ENCODE assay signal across 1 cellular context in the genomic region with DNA sequence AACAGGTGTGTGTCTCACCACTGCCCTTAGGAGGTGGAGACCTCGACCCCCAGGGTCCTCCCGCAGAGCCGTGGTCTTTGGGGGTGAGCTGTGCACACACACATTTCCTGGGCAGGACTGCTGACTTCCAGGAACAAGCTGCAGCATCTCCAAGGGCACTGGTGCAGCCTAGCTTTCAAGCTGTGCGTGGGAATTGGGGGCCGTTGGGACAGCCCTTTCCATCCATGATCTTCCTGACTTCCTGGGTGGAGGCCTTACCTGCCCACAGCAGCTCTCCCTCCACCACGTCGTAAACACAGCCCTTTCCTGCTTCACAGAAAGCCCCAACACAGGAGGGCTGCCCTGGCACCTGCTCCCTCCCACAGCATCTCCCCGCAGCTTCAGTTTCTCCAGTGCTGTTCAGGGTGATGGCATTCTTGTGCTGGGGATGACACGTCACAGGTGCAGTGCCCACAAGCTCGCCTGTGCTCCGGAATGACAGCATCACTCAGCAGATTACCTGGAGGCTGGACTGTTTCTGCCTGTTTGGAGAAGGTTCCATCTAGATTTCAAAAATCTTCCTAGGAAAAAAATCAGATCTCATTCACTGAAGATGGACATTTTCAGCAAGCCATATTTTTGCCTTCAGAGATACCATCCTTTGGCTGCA.
TF ChIP-seq lines count a peak whose summit lies in the region.

No MANE protein-coding gene starts in this region.

TF ChIP-seq in H1, 55 proteins besides CTCF, POLR2A, EP300 and RAD21 (continued from another document):
- TF ChIP-seq HDAC2 (IDR thresholded peaks at IDR 0.05; ENCODE audit: borderline replicate concordance in 1 of 2, low read depth in 2 of 2, low read length in 2 of 2) (no peak), KDM4A (IDR thresholded peaks at IDR 0.05; ENCODE audit: low read depth, low read length, severe bottlenecking) (no peak), EZH2 (IDR thresholded peaks at IDR 0.05; ENCODE audit: low read depth, low read length, severe bottlenecking) (no peak), GTF2F1 (IDR thresholded peaks at IDR 0.05; ENCODE audit: borderline replicate concordance, low read depth, low read length) (no peak), NRF1 (IDR thresholded peaks at IDR 0.05; ENCODE audit: low read depth, low read length) (no peak), FOSL1 (IDR thresholded peaks at IDR 0.05; ENCODE audit: insufficient read depth, low read depth, low read length) (no peak), TBP (IDR thresholded peaks at IDR 0.05; ENCODE audit: low read depth, low read length) (no peak), CHD2 (IDR thresholded peaks at IDR 0.05; ENCODE audit: low read length) (no peak), MAFK (IDR thresholded peaks at IDR 0.05; ENCODE audit: low read depth, low read length) (no peak), SP1 (IDR thresholded peaks at IDR 0.05; ENCODE audit: low read depth, low read length) (no peak), POU5F1 (IDR thresholded peaks at IDR 0.05; ENCODE audit: low read depth, low read length) (no peak), RXRA (IDR thresholded peaks at IDR 0.05; ENCODE audit: insufficient read depth, low read depth, low read length) (no peak), CHD1 (IDR thresholded peaks at IDR 0.05; ENCODE audit: low read depth, low read length) (no peak), CTBP2 (IDR thresholded peaks at IDR 0.05; ENCODE audit: borderline replicate concordance, insufficient read depth, insufficient read length, low read length) (no peak), CBX5 (IDR thresholded peaks at IDR 0.05; ENCODE audit: low read depth, low read length) (no peak), SAP30 (IDR thresholded peaks at IDR 0.05; ENCODE audit: insufficient read depth, insufficient replicate concordance, low read length) (no peak)
- TF ChIP-seq, protein P1, sequence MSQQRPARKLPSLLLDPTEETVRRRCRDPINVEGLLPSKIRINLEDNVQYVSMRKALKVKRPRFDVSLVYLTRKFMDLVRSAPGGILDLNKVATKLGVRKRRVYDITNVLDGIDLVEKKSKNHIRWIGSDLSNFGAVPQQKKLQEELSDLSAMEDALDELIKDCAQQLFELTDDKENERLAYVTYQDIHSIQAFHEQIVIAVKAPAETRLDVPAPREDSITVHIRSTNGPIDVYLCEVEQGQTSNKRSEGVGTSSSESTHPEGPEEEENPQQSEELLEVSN (IDR thresholded peaks at IDR 0.05) = no peak
- TF ChIP-seq, protein P2, sequence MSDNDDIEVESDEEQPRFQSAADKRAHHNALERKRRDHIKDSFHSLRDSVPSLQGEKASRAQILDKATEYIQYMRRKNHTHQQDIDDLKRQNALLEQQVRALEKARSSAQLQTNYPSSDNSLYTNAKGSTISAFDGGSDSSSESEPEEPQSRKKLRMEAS (IDR thresholded peaks at IDR 0.05) = no peak
